Comparison of ENCODE assay signal across 32 cellular contexts in the genomic region with DNA sequence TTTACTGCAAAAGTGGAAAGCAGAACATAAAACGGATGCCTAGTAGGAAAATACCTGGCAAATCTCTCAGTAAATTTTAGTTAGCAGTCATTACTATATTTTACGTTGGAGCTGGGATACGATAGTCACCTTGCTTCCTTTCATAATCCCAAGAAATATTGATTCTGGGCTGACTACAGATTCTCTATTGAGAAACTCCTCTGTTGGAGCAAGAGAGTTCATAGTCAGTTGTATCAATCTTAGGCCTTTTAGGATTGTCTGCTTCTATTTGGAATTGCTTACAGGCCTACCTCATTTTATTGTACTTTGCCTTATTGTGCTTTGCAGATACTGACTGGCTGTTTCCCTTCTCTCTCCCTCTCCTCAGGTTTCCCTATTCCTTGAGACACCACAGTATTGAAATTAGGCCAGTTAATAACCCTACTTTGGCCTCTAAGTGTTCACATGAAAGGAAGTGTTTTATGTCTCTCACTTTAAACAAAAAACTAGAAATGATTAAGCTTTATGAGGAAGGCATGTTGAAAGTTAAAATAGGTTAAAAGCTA.
"Had no signal": no experiment of that assay in that cellular context is flagged by ENCODE, and none has a peak within 500 bp of the region (broad histone marks: within the 10 kb centered on the region; RNA-seq: fewer than 3 reads in every experiment).

No MANE protein-coding gene starts in this region.

- H3K4me3 Mint-ChIP-seq: activated CD4-positive, alpha-beta memory T cell treated with anti-CD3 and anti-CD28 coated beads for 36 hours; activated CD4-positive, alpha-beta T cell treated with anti-CD3 and anti-CD28 coated beads for 36 hours; activated CD4-positive, alpha-beta T cell treated with anti-CD3 and anti-CD28 coated beads, Interleukin-2, amount 10 ng/mL, durations not matched to agents 24 days and 14 days; activated CD8-positive, alpha-beta memory T cell treated with anti-CD3 and anti-CD28 coated beads, Interleukin-2, amount 10 ng/mL, durations not matched to agents 7 days and 5 days; activated CD8-positive, alpha-beta T cell treated with anti-CD3 and anti-CD28 coated beads, Interleukin-2, amount 10 ng/mL, durations not matched to agents 7 days and 5 days; activated naive CD4-positive, alpha-beta T cell treated with anti-CD3 and anti-CD28 coated beads for 36 hours; activated naive CD4-positive, alpha-beta T cell treated with anti-CD3 and anti-CD28 coated beads, Interleukin-2, amount 50 U/mL, for 24 hours; activated naive CD8-positive, alpha-beta T cell treated with anti-CD3 and anti-CD28 coated beads for 36 hours; activated naive CD8-positive, alpha-beta T cell treated with anti-CD3 and anti-CD28 coated beads, Interleukin-2, amount 50 U/mL, for 24 hours; activated T-helper 1 cell treated with anti-CD3 and anti-CD28 coated beads, Interleukin-12 subunit alpha, Interleukin-12 subunit beta, Interleukin-2, Interleukin-4 antibody, amounts not matched to agents 30 ng/mL and 10 ng/mL and 1 ng/mL, durations not matched to agents 14 hours and 24 hours and 36 hours; effector memory CD8-positive, alpha-beta T cell had no signal

- FAIRE-seq: colon had no signal

- H3K4me1 ChIP-seq: foreskin keratinocyte had no signal

- H3K27me3 ChIP-seq: adrenal gland, body of pancreas, esophagus muscularis mucosa, foreskin keratinocyte, gastrocnemius medialis had no signal

- H3K36me3 ChIP-seq: adrenal gland, esophagus muscularis mucosa, gastrocnemius medialis had no signal

- H3K36me3 Mint-ChIP-seq: activated CD4-positive, alpha-beta memory T cell treated with anti-CD3 and anti-CD28 coated beads for 36 hours; activated CD8-positive, alpha-beta memory T cell treated with anti-CD3 and anti-CD28 coated beads, Interleukin-2, amount 10 ng/mL, durations not matched to agents 7 days and 5 days; activated naive CD4-positive, alpha-beta T cell treated with anti-CD3 and anti-CD28 coated beads, Interleukin-2, amount 50 U/mL, for 24 hours; activated naive CD8-positive, alpha-beta T cell treated with anti-CD3 and anti-CD28 coated beads for 36 hours had no signal

- H3K27ac ChIP-seq: body of pancreas, esophagus muscularis mucosa, foreskin keratinocyte, gastrocnemius medialis had no signal

- ATAC-seq: activated CD4-positive, alpha-beta T cell treated with anti-CD3 and anti-CD28 coated beads for 36 hours; activated CD8-positive, alpha-beta memory T cell treated with anti-CD3 and anti-CD28 coated beads, Interleukin-2, amount 10 ng/mL, durations not matched to agents 7 days and 5 days; activated CD8-positive, alpha-beta T cell treated with anti-CD3 and anti-CD28 coated beads, Interleukin-2, amount 10 ng/mL, durations not matched to agents 7 days and 5 days; activated naive CD8-positive, alpha-beta T cell treated with anti-CD3 and anti-CD28 coated beads, Interleukin-2, amount 50 U/mL, for 24 hours; body of pancreas; effector memory CD8-positive, alpha-beta T cell; foreskin keratinocyte; gastrocnemius medialis had no signal

- H3K27me3 Mint-ChIP-seq: activated CD4-positive, alpha-beta memory T cell treated with anti-CD3 and anti-CD28 coated beads for 36 hours; activated CD4-positive, alpha-beta T cell treated with anti-CD3 and anti-CD28 coated beads for 36 hours; activated CD4-positive, alpha-beta T cell treated with anti-CD3 and anti-CD28 coated beads, Interleukin-2, amount 10 ng/mL, durations not matched to agents 24 days and 14 days; activated CD8-positive, alpha-beta memory T cell treated with anti-CD3 and anti-CD28 coated beads, Interleukin-2, amount 10 ng/mL, durations not matched to agents 7 days and 5 days; activated naive CD4-positive, alpha-beta T cell treated with anti-CD3 and anti-CD28 coated beads, Interleukin-2, amount 50 U/mL, for 24 hours; activated naive CD8-positive, alpha-beta T cell treated with anti-CD3 and anti-CD28 coated beads for 36 hours; activated naive CD8-positive, alpha-beta T cell treated with anti-CD3 and anti-CD28 coated beads, Interleukin-2, amount 50 U/mL, for 24 hours; effector memory CD8-positive, alpha-beta T cell had no signal

- H3K9me3 ChIP-seq: adrenal gland, body of pancreas, esophagus muscularis mucosa, gastrocnemius medialis had no signal

- DNase-seq: activated CD4-positive, alpha-beta memory T cell treated with anti-CD3 and anti-CD28 coated beads for 36 hours; activated CD4-positive, alpha-beta T cell treated with anti-CD3 and anti-CD28 coated beads for 36 hours; activated CD4-positive, alpha-beta T cell treated with anti-CD3 and anti-CD28 coated beads, Interleukin-2, amount 10 ng/mL, durations not matched to agents 24 days and 14 days; activated CD4-positive, CD25-positive, alpha-beta regulatory T cell; activated CD4-positive, CD25-positive, alpha-beta regulatory T cell treated with anti-CD3 and anti-CD28 coated beads, Interleukin-2, amount 50 U/mL, for 72 hours; activated CD8-positive, alpha-beta memory T cell treated with anti-CD3 and anti-CD28 coated beads, Interleukin-2, amount 10 ng/mL, durations not matched to agents 7 days and 5 days; activated CD8-positive, alpha-beta memory T cell treated with anti-CD3 and anti-CD28 coated beads, Interleukin-2, amount 50 U/mL, for 4 hours; activated CD8-positive, alpha-beta T cell treated with anti-CD3 and anti-CD28 coated beads, Interleukin-2, amount 10 ng/mL, durations not matched to agents 7 days and 5 days; activated effector memory CD4-positive, alpha-beta T cell treated with anti-CD3 and anti-CD28 coated beads, Interleukin-2, amount 50 U/mL, for 16 hours; activated naive CD4-positive, alpha-beta T cell treated with anti-CD3 and anti-CD28 coated beads for 36 hours; activated naive CD8-positive, alpha-beta T cell treated with anti-CD3 and anti-CD28 coated beads for 36 hours; activated naive CD8-positive, alpha-beta T cell treated with anti-CD3 and anti-CD28 coated beads, Interleukin-2, amount 50 U/mL, for 24 hours; activated T-cell treated with anti-CD3 and anti-CD28 coated beads, Interleukin-2, amount 50 U/mL, for 1 hour; activated T-cell treated with anti-CD3 and anti-CD28 coated beads, Interleukin-2, amount 50 U/mL, for 48 hours; adrenal gland; amygdala; aorta; body of pancreas; caudate nucleus; cortex of kidney; dermis blood vessel endothelial cell; effector CD4-positive, alpha-beta T cell; effector memory CD8-positive, alpha-beta T cell; erythroblast; foreskin keratinocyte; gastrocnemius medialis; T-helper 2 cell had no signal

- H3K4me3 ChIP-seq: adrenal gland, body of pancreas, esophagus muscularis mucosa, gastrocnemius medialis had no signal

- H3K9me3 Mint-ChIP-seq: activated CD4-positive, alpha-beta memory T cell treated with anti-CD3 and anti-CD28 coated beads for 36 hours; activated CD4-positive, alpha-beta T cell treated with anti-CD3 and anti-CD28 coated beads, Interleukin-2, amount 10 ng/mL, durations not matched to agents 24 days and 14 days; activated naive CD4-positive, alpha-beta T cell treated with anti-CD3 and anti-CD28 coated beads for 36 hours; activated naive CD4-positive, alpha-beta T cell treated with anti-CD3 and anti-CD28 coated beads, Interleukin-2, amount 50 U/mL, for 24 hours; activated naive CD8-positive, alpha-beta T cell treated with anti-CD3 and anti-CD28 coated beads for 36 hours; activated T-helper 1 cell treated with anti-CD3 and anti-CD28 coated beads, Interleukin-12 subunit alpha, Interleukin-12 subunit beta, Interleukin-2, Interleukin-4 antibody, amounts not matched to agents 30 ng/mL and 10 ng/mL and 1 ng/mL, durations not matched to agents 14 hours and 24 hours and 36 hours; activated T-helper 2 cell treated with anti-CD3 and anti-CD28 coated beads, Interferon-gamma antibody, Interleukin-2, Interleukin-4, amounts not matched to agents 10 μg/mL and 5 μg/mL and 100 μg/mL, durations not matched to agents 14 hours and 24 hours and 36 hours had no signal

- H3K4me1 Mint-ChIP-seq: activated CD4-positive, alpha-beta T cell treated with anti-CD3 and anti-CD28 coated beads for 36 hours; activated CD4-positive, alpha-beta T cell treated with anti-CD3 and anti-CD28 coated beads, Interleukin-2, amount 10 ng/mL, durations not matched to agents 24 days and 14 days; activated CD8-positive, alpha-beta memory T cell treated with anti-CD3 and anti-CD28 coated beads, Interleukin-2, amount 10 ng/mL, durations not matched to agents 7 days and 5 days; activated naive CD4-positive, alpha-beta T cell treated with anti-CD3 and anti-CD28 coated beads, Interleukin-2, amount 50 U/mL, for 24 hours; activated naive CD8-positive, alpha-beta T cell treated with anti-CD3 and anti-CD28 coated beads for 36 hours; activated naive CD8-positive, alpha-beta T cell treated with anti-CD3 and anti-CD28 coated beads, Interleukin-2, amount 50 U/mL, for 24 hours had no signal

- H3K27ac Mint-ChIP-seq: activated CD4-positive, alpha-beta memory T cell treated with anti-CD3 and anti-CD28 coated beads for 36 hours; activated CD4-positive, alpha-beta T cell treated with anti-CD3 and anti-CD28 coated beads for 36 hours; activated CD4-positive, alpha-beta T cell treated with anti-CD3 and anti-CD28 coated beads, Interleukin-2, amount 10 ng/mL, durations not matched to agents 24 days and 14 days; activated CD8-positive, alpha-beta memory T cell treated with anti-CD3 and anti-CD28 coated beads, Interleukin-2, amount 10 ng/mL, durations not matched to agents 7 days and 5 days; activated CD8-positive, alpha-beta T cell treated with anti-CD3 and anti-CD28 coated beads, Interleukin-2, amount 10 ng/mL, durations not matched to agents 7 days and 5 days; activated naive CD4-positive, alpha-beta T cell treated with anti-CD3 and anti-CD28 coated beads for 36 hours; activated naive CD4-positive, alpha-beta T cell treated with anti-CD3 and anti-CD28 coated beads, Interleukin-2, amount 50 U/mL, for 24 hours; activated naive CD8-positive, alpha-beta T cell treated with anti-CD3 and anti-CD28 coated beads for 36 hours; activated naive CD8-positive, alpha-beta T cell treated with anti-CD3 and anti-CD28 coated beads, Interleukin-2, amount 50 U/mL, for 24 hours; activated T-helper 1 cell treated with anti-CD3 and anti-CD28 coated beads, Interleukin-12 subunit alpha, Interleukin-12 subunit beta, Interleukin-2, Interleukin-4 antibody, amounts not matched to agents 30 ng/mL and 10 ng/mL and 1 ng/mL, durations not matched to agents 14 hours and 24 hours and 36 hours; activated T-helper 2 cell treated with anti-CD3 and anti-CD28 coated beads, Interferon-gamma antibody, Interleukin-2, Interleukin-4, amounts not matched to agents 10 μg/mL and 5 μg/mL and 100 μg/mL, durations not matched to agents 14 hours and 24 hours and 36 hours; effector memory CD8-positive, alpha-beta T cell had no signal
